ENCODE assay signal across 12 cellular contexts in the genomic region with DNA sequence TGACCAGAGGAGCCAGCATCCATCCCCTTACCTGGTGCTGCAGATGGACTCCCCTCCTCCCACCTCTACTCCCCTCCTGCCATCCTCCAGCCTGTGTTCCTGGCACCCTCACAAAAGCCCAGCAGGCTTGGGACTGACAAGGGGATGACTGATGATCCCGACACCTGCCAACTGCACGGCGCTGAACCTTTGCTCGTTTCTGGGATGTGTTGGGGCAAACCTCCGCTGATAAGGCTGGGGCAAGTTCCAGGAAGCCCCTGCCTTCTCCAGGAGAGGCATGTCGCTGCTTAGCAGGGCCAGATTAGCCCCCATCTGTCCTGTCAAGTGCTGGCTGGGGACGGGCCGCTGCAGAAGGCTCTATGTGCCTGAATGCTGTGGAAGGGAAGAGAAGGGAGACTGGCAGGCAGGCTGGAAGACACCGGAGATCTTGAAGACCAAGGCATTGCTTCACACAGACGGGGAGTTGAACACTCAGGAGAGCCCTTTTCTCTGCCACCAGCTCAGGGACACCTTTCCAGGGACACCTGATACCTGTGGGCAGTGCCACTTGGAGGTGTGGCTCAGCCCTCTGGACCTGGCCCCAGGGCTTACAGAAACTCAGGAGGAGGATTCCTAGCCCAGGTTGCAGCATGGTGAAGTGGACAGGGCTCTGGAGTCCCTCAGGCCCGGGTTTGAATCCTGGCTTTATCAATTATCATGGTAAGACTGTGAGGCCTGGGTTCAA. TPM values are rescaled to one million over a fixed set of nuclear protein-coding genes. Genes with fewer than 3 reads are reported as not detected.
DNase-seq lines count a peak whose midpoint lies in the region; ATAC-seq lines count a peak whose summit lies in the region.
"Had no signal": no experiment of that assay in that cellular context is flagged by ENCODE, and none has a peak within 500 bp of the region (broad histone marks: within the 10 kb centered on the region; RNA-seq: fewer than 3 reads in every experiment).

No MANE protein-coding gene starts in this region.

- peak overlapping the region; percentile 8 for H4K8ac ChIP-seq in mesenchymal stem cell (ENCODE audit: low read length)

- H3K4me2 ChIP-seq in mesenchymal stem cell (ENCODE audit: low read length, poor library complexity, severe bottlenecking), result no peak overlapping the region
- H3K4me2 ChIP-seq: BLaER1 had no signal

- ATAC-seq in GM19455 (IDR thresholded peaks at IDR 0.05; ENCODE audit: unreplicated experiment), result no peak

- H3K79me1 ChIP-seq in mesenchymal stem cell (replicated peaks; ENCODE audit: low read length, poor library complexity, severe bottlenecking), result no peaks in the 10 kb centered on the region

- DNase-seq in DMS 273 (lab: John Stamatoyannopoulos, UW; ENCODE audit: unreplicated experiment) (peak; percentile 96), NCI-H1694 (lab: John Stamatoyannopoulos, UW) (peak; percentile 97), RPMI7951 (ENCODE audit: low read depth) (peak; percentile 28), mesenchymal stem cell (no peak), NCI-H187 treated with DMSO at 0.1 percent for 48 hours (lab: John Stamatoyannopoulos, UW) (no peak), amniotic stem cell (lab: John Stamatoyannopoulos, UW) (no peak)
- no peak for DNase-seq in activated CD8-positive, alpha-beta memory T cell treated with anti-CD3 and anti-CD28 coated beads, Interleukin-2, amount 50 U/mL, for 4 hours
- DNase-seq: adrenal gland, NCI-H2227 treated with DMSO at 0.1 percent for 48 hours, T-helper 1 cell had no signal

- H3K4me1 ChIP-seq in mesenchymal stem cell (ENCODE audit: control insufficient read depth, insufficient read depth, low read depth, low read length), result peaks cover 30% of the 10 kb centered on the region
- H3K4me1 ChIP-seq: adrenal gland, BLaER1 had no signal

- H3K18ac ChIP-seq in mesenchymal stem cell (ENCODE audit: low read depth in 1 of 2, low read length in 2 of 2), result peak overlapping the region; percentile 18 to 40

- H2BK15ac ChIP-seq in mesenchymal stem cell (ENCODE audit: low read depth, poor library complexity, severe bottlenecking), result no peak overlapping the region

- H3K9me3 ChIP-seq in mesenchymal stem cell (ENCODE audit: control insufficient read depth, low read length), result no peaks in the 10 kb centered on the region
- H3K9me3 ChIP-seq: adrenal gland, BLaER1 had no signal

- H3K4ac ChIP-seq in mesenchymal stem cell (ENCODE audit: low read depth in 1 of 2, low read length in 2 of 2), result no peak overlapping the region

- H2BK120ac ChIP-seq in mesenchymal stem cell (ENCODE audit: low read depth, low read length), result no peak overlapping the region

- H3K9ac ChIP-seq in mesenchymal stem cell (ENCODE audit: low read length), result no peak overlapping the region
- H3K9ac ChIP-seq: BLaER1 had no signal

- peak overlapping the region; percentile 14 to 45 for H2BK12ac ChIP-seq in mesenchymal stem cell (ENCODE audit: low read length in 2 of 2)

- peaks cover 0 to 33% of the 10 kb centered on the region in 2 experiments for H3K27me3 ChIP-seq in mesenchymal stem cell (ENCODE audit: control insufficient read depth in 1 of 2, insufficient read depth in 1 of 2, low read length in 2 of 2)
- H3K27me3 ChIP-seq: adrenal gland, BLaER1 had no signal

- no peak overlapping the region for H2AFZ ChIP-seq in mesenchymal stem cell (ENCODE audit: low read depth, low read length)

- H4K91ac ChIP-seq in mesenchymal stem cell (ENCODE audit: low read length), result no peak overlapping the region

- H3K27ac ChIP-seq in mesenchymal stem cell (ENCODE audit: low read length, poor library complexity, severe bottlenecking), result no peak overlapping the region
- H3K27ac ChIP-seq: adrenal gland, BLaER1 had no signal

- no peak overlapping the region for H3K23ac ChIP-seq in mesenchymal stem cell (ENCODE audit: low read length in 2 of 2)

- 80% methylated on average over 10 of the region's 11 CpGs for WGBS in mesenchymal stem cell

- peaks cover 0 to 22% of the 10 kb centered on the region in 2 experiments for H3K36me3 ChIP-seq in mesenchymal stem cell (ENCODE audit: control insufficient read depth in 1 of 2, insufficient read depth in 2 of 2, low read depth in 1 of 2, low read length in 2 of 2)
- H3K36me3 ChIP-seq: adrenal gland, BLaER1 had no signal

- H3K14ac ChIP-seq in mesenchymal stem cell (ENCODE audit: low read length in 2 of 2), result peak overlapping the region in 1 of 2 experiments; percentile 11

- H3K4me3 ChIP-seq in mesenchymal stem cell (ENCODE audit: insufficient read depth in 1 of 2, low read depth in 1 of 2, low read length in 2 of 2), result no peak overlapping the region
- H3K4me3 ChIP-seq: adrenal gland, BLaER1 had no signal

- H2AK5ac ChIP-seq in mesenchymal stem cell (ENCODE audit: low read length, severe bottlenecking), result peak overlapping the region; percentile 21

- no peak overlapping the region for H2BK5ac ChIP-seq in mesenchymal stem cell (ENCODE audit: low read depth, low read length, poor library complexity, severe bottlenecking)

RNA-seq across cellular contexts. Expression of a gene that starts 1.0 kb away (rescaled TPM):
- 3.4 and 7.3 TPM in 2 replicates for total RNA-seq in RPMI7951 (2014; rRNA removed; shearing (Covaris generic))
- 0.46 TPM for polyA plus RNA-seq in mesenchymal stem cell (2013, experiment 1 of 2)
- polyA plus RNA-seq in mesenchymal stem cell (2013, experiment 2 of 2), result 0.52 TPM

RNA-seq across cellular contexts. Expression of a gene that starts 8.4 kb away (rescaled TPM):
- 4.6 and 7.8 TPM in 2 replicates for total RNA-seq in RPMI7951 (2014; rRNA removed; shearing (Covaris generic))
- 92.7 TPM for polyA plus RNA-seq in mesenchymal stem cell (2013, experiment 1 of 2)
- polyA plus RNA-seq in mesenchymal stem cell (2013, experiment 2 of 2), result 91.5 TPM

RNA-seq across cellular contexts. Expression of a gene that starts 14.3 kb away (rescaled TPM):
- 0.24 TPM in 1 of 2 replicates, not detected in the other for total RNA-seq in RPMI7951 (2014; rRNA removed; shearing (Covaris generic))
- polyA plus RNA-seq in mesenchymal stem cell (2013, experiment 1 of 2), result not detected
- polyA plus RNA-seq in mesenchymal stem cell (2013, experiment 2 of 2), result not detected

RNA-seq across cellular contexts. Expression of a gene that starts 30.0 kb away (rescaled TPM):
- total RNA-seq in RPMI7951 (2014; rRNA removed; shearing (Covaris generic)), result not detected in 2 replicates
- 0.11 TPM for polyA plus RNA-seq in mesenchymal stem cell (2013, experiment 1 of 2)
- polyA plus RNA-seq in mesenchymal stem cell (2013, experiment 2 of 2), result 0.11 TPM
- polyA plus RNA-seq: adrenal gland had no signal

RNA-seq across cellular contexts. Expression of a gene that starts 38.7 kb away (rescaled TPM):
- not detected in 2 replicates for total RNA-seq in RPMI7951 (2014; rRNA removed; shearing (Covaris generic))
- not detected for polyA plus RNA-seq in mesenchymal stem cell (2013, experiment 1 of 2)
- polyA plus RNA-seq in mesenchymal stem cell (2013, experiment 2 of 2), result not detected
- total RNA-seq: adrenal gland had no signal
- polyA plus RNA-seq: adrenal gland had no signal

Comparison
In these comparisons a context has a peak if more than half of its experiments do, and no peak if none do; other contexts are left out.
1. DNase-seq: peak in DMS 273 (single experiment), NCI-H1694 (single experiment) and RPMI7951 (single experiment); none in mesenchymal stem cell (single experiment), activated CD8-positive, alpha-beta memory T cell treated with anti-CD3 and anti-CD28 coated beads, Interleukin-2, amount 50 U/mL, for 4 hours (single experiment), NCI-H187 treated with DMSO at 0.1 percent for 48 hours (single experiment) and amniotic stem cell (single experiment).